Comparison of ENCODE assay signal across 8 cellular contexts in genomic region chr19:34428549-34429285, GRCh38. TPM values are rescaled to one million over a fixed set of nuclear protein-coding genes. Genes with fewer than 3 reads are reported as not detected.
A peak's percentile ranks its signal among the peaks of the same experiment; 100 is the strongest.
DNase-seq lines count a peak whose midpoint lies in the region; ATAC-seq and TF ChIP-seq lines count a peak whose summit lies in the region.

No MANE protein-coding gene starts in this region.

- peak overlapping the region; percentile 74 to 82 for H3K27ac ChIP-seq in esophagus (ENCODE audit: low read depth in 2 of 2, low read length in 1 of 2)
- H3K27ac ChIP-seq in tibial nerve, result peak overlapping the region; percentile 80 to 97 (median 92)

- TF ChIP-seq CTCF in tibial nerve (IDR thresholded peaks at IDR 0.05), result no peak

- H3K4me3 Mint-ChIP-seq in activated CD4-positive, alpha-beta T cell treated with anti-CD3 and anti-CD28 coated beads, Interleukin-2, amount 10 ng/mL, durations not matched to agents 24 days and 14 days, result peak overlapping the region; percentile 97

- H3K27me3 Mint-ChIP-seq in activated CD4-positive, alpha-beta T cell treated with anti-CD3 and anti-CD28 coated beads, Interleukin-2, amount 10 ng/mL, durations not matched to agents 24 days and 14 days, result no peaks in the 10 kb centered on the region

- peaks cover 28% of the 10 kb centered on the region for H3K4me1 Mint-ChIP-seq in activated CD4-positive, alpha-beta T cell treated with anti-CD3 and anti-CD28 coated beads, Interleukin-2, amount 10 ng/mL, durations not matched to agents 24 days and 14 days

- H3K27me3 ChIP-seq in esophagus (ENCODE audit: control insufficient read depth in 1 of 2, insufficient read depth in 2 of 2, low read length in 2 of 2) (no peaks in the 10 kb centered on the region), tibial nerve (no peaks in the 10 kb centered on the region)

- H3K4me1 ChIP-seq in ES-I3 (ENCODE audit: insufficient read depth, low read length) (peaks cover 5% of the 10 kb centered on the region; the same call in 1 of the 2 replicates), esophagus (ENCODE audit: control insufficient read depth in 2 of 2, insufficient read depth in 2 of 2, low read length in 1 of 2) (peaks cover 0 to 2% of the 10 kb centered on the region in 2 donors), tibial nerve (peaks cover 0 to 52% (median 23%) of the 10 kb centered on the region in 4 donors)

- H3K36me3 Mint-ChIP-seq in activated CD4-positive, alpha-beta T cell treated with anti-CD3 and anti-CD28 coated beads, Interleukin-2, amount 10 ng/mL, durations not matched to agents 24 days and 14 days (ENCODE audit: low read depth), result peaks cover 34% of the 10 kb centered on the region

- H3K9me3 Mint-ChIP-seq in activated CD4-positive, alpha-beta T cell treated with anti-CD3 and anti-CD28 coated beads, Interleukin-2, amount 10 ng/mL, durations not matched to agents 24 days and 14 days, result no peaks in the 10 kb centered on the region

- DNase-seq in HuH-7 (ENCODE audit: low spot score), result peak; percentile 22
- DNase-seq in activated CD4-positive, alpha-beta T cell treated with anti-CD3 and anti-CD28 coated beads, Interleukin-2, amount 10 ng/mL, durations not matched to agents 24 days and 14 days, result peak; percentile 85
- peak; percentile 67 for DNase-seq in myocyte (ENCODE audit: low read depth)
- peak in 1 of 2 donors; percentile 29 for DNase-seq in tibial nerve (ENCODE audit: low spot score in 2 of 2)
- DNase-seq in middle frontal gyrus (ENCODE audit: extremely low spot score, low spot score), result no peak

- 0 to 1% methylated on average over 57 to 68 of the region's 68 CpGs for WGBS in esophagus, 2 donors
- WGBS in tibial nerve, 2 donors, result 0% methylated on average over 31 to 42 of the region's 68 CpGs

- intact Hi-C loops in activated CD4-positive, alpha-beta T cell treated with anti-CD3 and anti-CD28 coated beads, Interleukin-2, amount 10 ng/mL, durations not matched to agents 24 days and 14 days (cut with micrococcal nuclease), result loop anchor here (1.0 to 2.0 kb wide), 3 partner anchors 24 to 256 kb away; partner anchors contain the start of genes GPI, LSM14A and PDCD2L

- TF ChIP-seq EP300 in tibial nerve (IDR thresholded peaks at IDR 0.05), result peak in 1 of 2 donors; percentile 49

- peak overlapping the region; percentile 93 for H3K27ac Mint-ChIP-seq in activated CD4-positive, alpha-beta T cell treated with anti-CD3 and anti-CD28 coated beads, Interleukin-2, amount 10 ng/mL, durations not matched to agents 24 days and 14 days

- peak overlapping the region; percentile 78 to 91 for H3K4me3 ChIP-seq in esophagus (ENCODE audit: low read depth in 1 of 2, low read length in 2 of 2)
- H3K4me3 ChIP-seq in tibial nerve, result peak overlapping the region; percentile 74 to 96 (median 87)

- TF ChIP-seq POLR2A in tibial nerve (IDR thresholded peaks at IDR 0.05), result no peak

- H3K36me3 ChIP-seq in ES-I3 (ENCODE audit: insufficient read depth, low read length), result peaks cover 10% of the 10 kb centered on the region
- H3K36me3 ChIP-seq in esophagus (ENCODE audit: control insufficient read depth in 2 of 2, insufficient read depth in 2 of 2, low read length in 1 of 2), result peaks cover 0 to 4% of the 10 kb centered on the region in 2 donors
- H3K36me3 ChIP-seq in tibial nerve, result peaks cover 0 to 18% (median 0%) of the 10 kb centered on the region in 3 donors

- H3K9ac ChIP-seq in ES-I3 (ENCODE audit: low read depth, low read length), result peak overlapping the region; percentile 82

- ATAC-seq in GM21515 (IDR thresholded peaks at IDR 0.05; ENCODE audit: unreplicated experiment), result peak; percentile 39

- H3K9me3 ChIP-seq in ES-I3 (ENCODE audit: control insufficient read depth, insufficient read depth, low read length) (no peaks in the 10 kb centered on the region), esophagus (ENCODE audit: control insufficient read depth in 2 of 2, insufficient read depth in 1 of 2, low read depth in 1 of 2, low read length in 1 of 2) (no peaks in the 10 kb centered on the region), tibial nerve (no peaks in the 10 kb centered on the region)

RNA-seq across cellular contexts. Expression of gene UBA2, which starts 0.5 kb away (rescaled TPM):
- 186 and 190 TPM in 2 replicates for total RNA-seq in activated CD4-positive, alpha-beta T cell treated with anti-CD3 and anti-CD28 coated beads, Interleukin-2, amount 10 ng/mL, durations not matched to agents 24 days and 14 days
- 10 to 100 TPM; 42.5 to 54.3 TPM for polyA plus RNA-seq in esophagus
- total RNA-seq in myocyte, result 91.5 and 102 TPM in 2 replicates
- polyA plus RNA-seq in myocyte (2012), result 54.7 TPM
- total RNA-seq in tibial nerve, result 100 to 1,000 TPM in 1 of 4 donors, 10 to 100 TPM in 3; 85.1 to 124 (median 89.6) TPM

RNA-seq across cellular contexts. Expression of gene PDCD2L, which starts 24.5 kb away (rescaled TPM):
- 44.4 and 50.8 TPM in 2 replicates for total RNA-seq in activated CD4-positive, alpha-beta T cell treated with anti-CD3 and anti-CD28 coated beads, Interleukin-2, amount 10 ng/mL, durations not matched to agents 24 days and 14 days
- polyA plus RNA-seq in esophagus, result 10 to 100 TPM in 1 of 2 donors, 1 to 10 TPM in 1; 6.9 to 10.9 TPM
- total RNA-seq in myocyte, result 23.9 and 28.3 TPM in 2 replicates
- 11.7 TPM for polyA plus RNA-seq in myocyte (2012)
- total RNA-seq in tibial nerve, result 10 to 100 TPM in 3 of 4 donors, 1 to 10 TPM in 1; 9.8 to 16.2 (median 12.2) TPM

RNA-seq across cellular contexts. Expression of gene WTIP, which starts 52.8 kb away (rescaled TPM):
- total RNA-seq in activated CD4-positive, alpha-beta T cell treated with anti-CD3 and anti-CD28 coated beads, Interleukin-2, amount 10 ng/mL, durations not matched to agents 24 days and 14 days, result 0.47 and 1.0 TPM in 2 replicates
- polyA plus RNA-seq in esophagus, result 1 to 10 TPM; 1.3 to 2.8 TPM
- total RNA-seq in myocyte (22.1 and 32.3 TPM in 2 replicates), tibial nerve (10 to 100 TPM; 18.4 to 55.5 (median 30.4) TPM)
- 45.6 TPM for polyA plus RNA-seq in myocyte (2012)
